In genomic region chr17:31488982-31489294, GRCh38 we compare ENCODE assay signal across 10 cellular contexts.
DNase-seq lines count a peak whose midpoint lies in the region; ATAC-seq and TF ChIP-seq lines count a peak whose summit lies in the region.
"Had no signal": no experiment of that assay in that cellular context is flagged by ENCODE, and none has a peak within 500 bp of the region (broad histone marks: within the 10 kb centered on the region; RNA-seq: fewer than 3 reads in every experiment).

No MANE protein-coding gene starts in this region.

- DNase-seq in chondrocyte (ENCODE audit: low spot score) (no peak), NOMO-1 (lab: John Stamatoyannopoulos, UW; ENCODE audit: unreplicated experiment in 2 of 2) (no peak), NCI-H748 treated with DMSO at 0.1 percent for 48 hours (lab: John Stamatoyannopoulos, UW) (no peak), NK-92 (lab: John Stamatoyannopoulos, UW; ENCODE audit: unreplicated experiment) (no peak)
- peak in 1 of 9 donors; percentile 17 for DNase-seq in naive thymus-derived CD4-positive, alpha-beta T cell
- DNase-seq: NK-92 treated with Interleukin-12 subunit alpha and Interleukin-12 subunit beta, amount 100 ng/mL, for 24 hours had no signal

- ATAC-seq in naive thymus-derived CD4-positive, alpha-beta T cell = no peak
- no peak for ATAC-seq in GM18517 (IDR thresholded peaks at IDR 0.05; ENCODE audit: unreplicated experiment)

- H3K9me3 Mint-ChIP-seq in IgD-negative memory B cell (no peaks in the 10 kb centered on the region), chondrocyte (ENCODE audit: low read depth) (no peaks in the 10 kb centered on the region)
- no peaks in the 10 kb centered on the region for H3K9me3 Mint-ChIP-seq in naive thymus-derived CD4-positive, alpha-beta T cell

- peak overlapping the region; percentile 86 for H3K27ac ChIP-seq in BLaER1
- peak overlapping the region; percentile 90 for H3K27ac ChIP-seq in naive thymus-derived CD4-positive, alpha-beta T cell (ENCODE audit: low read depth, low read length)
- H3K27ac ChIP-seq: cardiac muscle cell had no signal

- peak overlapping the region; percentile 96 for H3K4me2 ChIP-seq in BLaER1

- H3K9me3 ChIP-seq in BLaER1 = no peaks in the 10 kb centered on the region
- H3K9me3 ChIP-seq in naive thymus-derived CD4-positive, alpha-beta T cell (ENCODE audit: control insufficient read depth in 2 of 3, low read length in 3 of 3) = no peaks in the 10 kb centered on the region

- POLR2A ChIA-PET in naive thymus-derived CD4-positive, alpha-beta T cell (lab: Charles Lee) = interaction anchor here (0.6 to 8.6 kb wide), 11 partner anchors 9 to 790 kb away, joined by 3 to 176 read pairs (median 5); no protein-coding TSS in a partner anchor

- peaks cover 63% of the 10 kb centered on the region for H3K4me1 ChIP-seq in BLaER1
- H3K4me1 ChIP-seq in naive thymus-derived CD4-positive, alpha-beta T cell (ENCODE audit: control insufficient read depth in 2 of 2, insufficient read depth in 2 of 2, low read length in 2 of 2) = peaks cover 52 to 55% of the 10 kb centered on the region in 2 donors

- H3K36me3 Mint-ChIP-seq in IgD-negative memory B cell (peaks cover 2% of the 10 kb centered on the region), chondrocyte (ENCODE audit: low read depth) (no peaks in the 10 kb centered on the region)
- H3K36me3 Mint-ChIP-seq in naive thymus-derived CD4-positive, alpha-beta T cell = peaks cover 0 to 3% (median 0%) of the 10 kb centered on the region in 5 donors

- peaks cover 40 to 59% (median 48%) of the 10 kb centered on the region in 3 donors for H3K4me1 Mint-ChIP-seq in IgD-negative memory B cell
- H3K4me1 Mint-ChIP-seq in chondrocyte (ENCODE audit: low read depth) = peaks cover 7% of the 10 kb centered on the region
- peaks cover 56 to 64% (median 59%) of the 10 kb centered on the region in 7 donors for H3K4me1 Mint-ChIP-seq in naive thymus-derived CD4-positive, alpha-beta T cell

- H3K27me3 ChIP-seq in BLaER1 = no peaks in the 10 kb centered on the region
- H3K27me3 ChIP-seq in naive thymus-derived CD4-positive, alpha-beta T cell (ENCODE audit: control insufficient read depth in 2 of 2, insufficient read depth in 2 of 2, low read length in 2 of 2) = no peaks in the 10 kb centered on the region
- H3K27me3 ChIP-seq: cardiac muscle cell had no signal

- no peak for TF ChIP-seq CTCF in chondrocyte (IDR thresholded peaks at IDR 0.05)

- peak overlapping the region; percentile 97 for H3K4me3 ChIP-seq in BLaER1
- peak overlapping the region; percentile 79 for H3K4me3 ChIP-seq in naive thymus-derived CD4-positive, alpha-beta T cell (ENCODE audit: low read length)

- H3K36me3 ChIP-seq in BLaER1 = no peaks in the 10 kb centered on the region
- H3K36me3 ChIP-seq in naive thymus-derived CD4-positive, alpha-beta T cell (ENCODE audit: control insufficient read depth in 2 of 3, insufficient read depth in 3 of 3, low read length in 3 of 3) = peaks cover 0 to 5% (median 0%) of the 10 kb centered on the region in 3 experiments
- H3K36me3 ChIP-seq: cardiac muscle cell had no signal

- H3K4me3 Mint-ChIP-seq in IgD-negative memory B cell (peak overlapping the region; percentile 88 to 97 (median 90)), chondrocyte (ENCODE audit: unreplicated experiment) (peak overlapping the region; percentile 52)
- peak overlapping the region; percentile 86 to 98 (median 96) for H3K4me3 Mint-ChIP-seq in naive thymus-derived CD4-positive, alpha-beta T cell

- intact Hi-C loops in naive thymus-derived CD4-positive, alpha-beta T cell (cut with micrococcal nuclease) = loop anchor here (1.0 to 10.0 kb wide), 12 partner anchors 8 to 1388 kb away; partner anchors contain the start of genes COPRS (in 1 of the 2), EVI2A (in 1 of the 2), EVI2B (in 1 of the 2) and MYO1D (in 1 of the 2)

- CTCF ChIA-PET in naive thymus-derived CD4-positive, alpha-beta T cell (lab: Charles Lee) = interaction anchor here (0.7 to 4.1 kb wide), 3 partner anchors 21 to 836 kb away, joined by 3 to 32 read pairs (median 5); no protein-coding TSS in a partner anchor

- H3K27me3 Mint-ChIP-seq in IgD-negative memory B cell = no peaks in the 10 kb centered on the region
- peaks cover 56% of the 10 kb centered on the region for H3K27me3 Mint-ChIP-seq in chondrocyte (ENCODE audit: low read depth)
- peaks cover 0 to 9% (median 0%) of the 10 kb centered on the region in 5 donors for H3K27me3 Mint-ChIP-seq in naive thymus-derived CD4-positive, alpha-beta T cell

- peak overlapping the region; percentile 87 for H3K9ac ChIP-seq in BLaER1

- peak overlapping the region; percentile 86 to 96 (median 93) for H3K27ac Mint-ChIP-seq in IgD-negative memory B cell
- no peak overlapping the region for H3K27ac Mint-ChIP-seq in chondrocyte (ENCODE audit: unreplicated experiment)
- H3K27ac Mint-ChIP-seq in naive thymus-derived CD4-positive, alpha-beta T cell = peak overlapping the region; percentile 81 to 98 (median 97)

- peaks cover 59% of the 10 kb centered on the region for H4K20me1 ChIP-seq in BLaER1
